Comparison of ENCODE assay signal across 8 cellular contexts in genomic region chr2:73779472-73780241, GRCh38. TPM values are rescaled to one million over a fixed set of nuclear protein-coding genes. Genes with fewer than 3 reads are reported as not detected.
A peak's percentile ranks its signal among the peaks of the same experiment; 100 is the strongest.
DNase-seq lines count a peak whose midpoint lies in the region; ATAC-seq and TF ChIP-seq lines count a peak whose summit lies in the region.

DUSP11 (minus strand) TSS chr2:73780103; CDS start chr2:73779974, 129 bp downstream.

- no peaks in the 10 kb centered on the region for H3K9me3 ChIP-seq in thyroid gland

- H3K4me1 Mint-ChIP-seq in glutamatergic neuron (ENCODE audit: low read depth, unreplicated experiment) (peaks cover 3% of the 10 kb centered on the region), osteocyte (ENCODE audit: unreplicated experiment) (peaks cover 20% of the 10 kb centered on the region)

- CTCF ChIA-PET in GM10248 (lab: Yijun Ruan, JAX), result interaction anchor here (0.6 to 0.9 kb wide), 3 partner anchors 13 to 555 kb away, joined by 3 read pairs; no protein-coding TSS in a partner anchor

- H3K27ac Mint-ChIP-seq in activated naive CD4-positive, alpha-beta T cell treated with anti-CD3 and anti-CD28 coated beads, Interleukin-2, amount 50 U/mL, for 72 hours, result peak within 1 kb of the TSS; percentile 95 to 96
- H3K27ac Mint-ChIP-seq in glutamatergic neuron (ENCODE audit: unreplicated experiment) (peak within 1 kb of the TSS; percentile 86), osteocyte (ENCODE audit: unreplicated experiment) (peak within 1 kb of the TSS; percentile 98)

- H3K4me3 Mint-ChIP-seq in glutamatergic neuron (ENCODE audit: unreplicated experiment) (peak within 1 kb of the TSS; percentile 99), osteocyte (ENCODE audit: unreplicated experiment) (peak within 1 kb of the TSS; percentile 99)

- peak in 1 of 2 donors; percentile 89 for TF ChIP-seq POLR2A in thyroid gland (IDR thresholded peaks at IDR 0.05)

- 0% methylated on average over 17 to 35 of the region's 41 CpGs for WGBS in thyroid gland, 2 donors

- H3K27ac ChIP-seq in thyroid gland, result peak within 1 kb of the TSS; percentile 82 to 88 (median 86)

- peaks cover 9 to 12% of the 10 kb centered on the region in 2 donors for H3K36me3 ChIP-seq in thyroid gland

- DNase-seq in GM10248 (ENCODE audit: extremely low spot score), result peak; percentile 97
- DNase-seq in NCI-H1048 (lab: John Stamatoyannopoulos, UW), result peak; percentile 93
- DNase-seq in activated naive CD4-positive, alpha-beta T cell treated with anti-CD3 and anti-CD28 coated beads, Interleukin-2, amount 50 U/mL, for 72 hours (ENCODE audit: low spot score in 2 of 2), result peak; percentile 96 to 97
- peak; percentile 98 for DNase-seq in glutamatergic neuron
- peak; percentile 97 for DNase-seq in osteocyte (ENCODE audit: extremely low spot score, unreplicated experiment)
- peak; percentile 95 to 97 for DNase-seq in thyroid gland

- H3K9me3 Mint-ChIP-seq in activated naive CD4-positive, alpha-beta T cell treated with anti-CD3 and anti-CD28 coated beads, Interleukin-2, amount 50 U/mL, for 72 hours, result no peaks in the 10 kb centered on the region
- H3K9me3 Mint-ChIP-seq in glutamatergic neuron (ENCODE audit: unreplicated experiment) (peaks cover 2% of the 10 kb centered on the region), osteocyte (ENCODE audit: unreplicated experiment) (no peaks in the 10 kb centered on the region)

- POLR2A ChIA-PET in GM10248 (lab: Yijun Ruan, JAX), result no interaction called here

- peaks cover 21 to 26% of the 10 kb centered on the region in 2 donors for H3K36me3 Mint-ChIP-seq in activated naive CD4-positive, alpha-beta T cell treated with anti-CD3 and anti-CD28 coated beads, Interleukin-2, amount 50 U/mL, for 72 hours
- H3K36me3 Mint-ChIP-seq in glutamatergic neuron (ENCODE audit: unreplicated experiment) (no peaks in the 10 kb centered on the region), osteocyte (ENCODE audit: unreplicated experiment) (peaks cover 15% of the 10 kb centered on the region)

- intact Hi-C loops in thyroid gland (cut with DNase I), result no loop called here

- peaks cover 1% of the 10 kb centered on the region for H3K27me3 Mint-ChIP-seq in glutamatergic neuron (ENCODE audit: unreplicated experiment)
- H3K27me3 Mint-ChIP-seq in osteocyte (ENCODE audit: unreplicated experiment), result no peaks in the 10 kb centered on the region

- no peaks in the 10 kb centered on the region for H3K27me3 ChIP-seq in thyroid gland

- peak; percentile 98 for ATAC-seq in HG02571 (IDR thresholded peaks at IDR 0.05; ENCODE audit: unreplicated experiment)
- ATAC-seq in SK-N-SH treated with all-trans-retinoic acid at 6 μM for 48 hours, result peak; percentile 98
- ATAC-seq in activated naive CD4-positive, alpha-beta T cell treated with anti-CD3 and anti-CD28 coated beads, Interleukin-2, amount 50 U/mL, for 72 hours, result peak; percentile 98

- peak within 1 kb of the TSS; percentile 59 to 87 (median 86) for H3K4me3 ChIP-seq in thyroid gland (replicated peaks in 1 of 3)

- peaks cover 5 to 11% of the 10 kb centered on the region in 2 donors for H3K4me1 ChIP-seq in thyroid gland

- TF ChIP-seq CTCF in GM10248 (IDR thresholded peaks at IDR 0.05; ENCODE audit: control extremely low read depth, extremely low read depth, low read depth, missing control alignments), result peak; percentile 91
- TF ChIP-seq CTCF in glutamatergic neuron (IDR thresholded peaks at IDR 0.05; ENCODE audit: partially characterized antibody, unreplicated experiment), result peak; percentile 89
- peak; percentile 91 for TF ChIP-seq CTCF in osteocyte (IDR thresholded peaks at IDR 0.05)
- TF ChIP-seq CTCF in thyroid gland (IDR thresholded peaks at IDR 0.05), result peak; percentile 42 to 95 (median 88)

TF ChIP-seq in SK-N-SH treated with all-trans-retinoic acid at 6 μM for 48 hours, 23 proteins besides CTCF, POLR2A, EP300 and RAD21:
- TF ChIP-seq OSR1 (CRISPR knock-in tag; IDR thresholded peaks at IDR 0.05) (no peak), ZNF8 (CRISPR knock-in tag; IDR thresholded peaks at IDR 0.05) (no peak), ZC3H10 (CRISPR knock-in tag; IDR thresholded peaks at IDR 0.05) (no peak), TOX (CRISPR knock-in tag; IDR thresholded peaks at IDR 0.05; ENCODE audit: borderline replicate concordance) (no peak), GLIS3 (CRISPR knock-in tag; IDR thresholded peaks at IDR 0.05) (no peak), ARNTL (CRISPR knock-in tag; IDR thresholded peaks at IDR 0.05; ENCODE audit: borderline replicate concordance, low read depth) (no peak), PPARA (CRISPR knock-in tag; IDR thresholded peaks at IDR 0.05; ENCODE audit: borderline replicate concordance) (no peak), TSHZ2 (CRISPR knock-in tag; IDR thresholded peaks at IDR 0.05) (no peak), ZFP30 (CRISPR knock-in tag; IDR thresholded peaks at IDR 0.05) (no peak), ESRRG (CRISPR knock-in tag; IDR thresholded peaks at IDR 0.05) (no peak), ZFP3 (CRISPR knock-in tag; IDR thresholded peaks at IDR 0.05) (no peak), ISL1 (CRISPR knock-in tag; IDR thresholded peaks at IDR 0.05) (no peak), BACH2 (CRISPR knock-in tag; IDR thresholded peaks at IDR 0.05; ENCODE audit: borderline replicate concordance) (no peak)

RNA-seq across cellular contexts. Expression of gene DUSP11, which starts in this region (rescaled TPM):
- 10 to 100 TPM; 31.0 to 31.1 TPM for total RNA-seq in activated naive CD4-positive, alpha-beta T cell treated with anti-CD3 and anti-CD28 coated beads, Interleukin-2, amount 50 U/mL, for 72 hours
- 20.8 TPM for total RNA-seq in glutamatergic neuron (ENCODE audit: unreplicated experiment)
- 24.7 and 25.0 TPM in 2 replicates for total RNA-seq in osteocyte
- 10 to 100 TPM; 22.2 to 40.0 (median 31.0) TPM for total RNA-seq in thyroid gland

Comparison
In these comparisons a context has a peak if more than half of its experiments do, and no peak if none do; other contexts are left out.
1. Peak in every context shown above with its lines: DNase-seq, ATAC-seq, H3K4me3 ChIP-seq and H3K27ac ChIP-seq.